In genomic region chr11:77127969-77128691, GRCh38 we compare ENCODE assay signal across 1 cellular context.
TF ChIP-seq lines count a peak whose summit lies in the region.

MYO7A (plus strand) TSS chr11:77128246; CDS start chr11:77130635, 2,389 bp downstream.

TF ChIP-seq in HepG2, 621 proteins besides CTCF, POLR2A, EP300 and RAD21 (continued from another document and continues in another):
- peak; percentile 83; the same call in 1 of the 2 replicates for TF ChIP-seq BCL3 (CRISPR knock-in tag; IDR thresholded peaks at IDR 0.05)
- no peak for TF ChIP-seq ZBTB34 (CRISPR knock-in tag; IDR thresholded peaks at IDR 0.05)
- TF ChIP-seq SOX5 (CRISPR knock-in tag; IDR thresholded peaks at IDR 0.05; ENCODE audit: borderline replicate concordance), result no peak; the same call in 1 of the 2 replicates
- 0 out of 2 replicates have a peak, but pooled peaks have one; percentile 60 for TF ChIP-seq ZNF563 (CRISPR knock-in tag; IDR thresholded peaks at IDR 0.05)
- TF ChIP-seq RXRB (CRISPR knock-in tag; IDR thresholded peaks at IDR 0.05; ENCODE audit: borderline replicate concordance), result peak; percentile 61
- no peak for TF ChIP-seq ZBTB21 (CRISPR knock-in tag; IDR thresholded peaks at IDR 0.05)
- peak; percentile 51; the same call in 1 of the 2 replicates for TF ChIP-seq KAT8 (CRISPR knock-in tag; IDR thresholded peaks at IDR 0.05)
- TF ChIP-seq SMYD3 (CRISPR knock-in tag; IDR thresholded peaks at IDR 0.05), result no peak
- TF ChIP-seq GZF1 (CRISPR knock-in tag; IDR thresholded peaks at IDR 0.05), result no peak
- TF ChIP-seq ZBTB20 (CRISPR knock-in tag; IDR thresholded peaks at IDR 0.05; ENCODE audit: borderline replicate concordance, low read depth), result peak; percentile 31; the same call in 1 of the 2 replicates
- peak; percentile 72 for TF ChIP-seq GATAD2A (CRISPR knock-in tag; IDR thresholded peaks at IDR 0.05)
- no peak for TF ChIP-seq ZNF607 (CRISPR knock-in tag; IDR thresholded peaks at IDR 0.05; ENCODE audit: borderline replicate concordance)
- peak; percentile 54; the same call in 1 of the 2 replicates for TF ChIP-seq ZFP36L1 (CRISPR knock-in tag; IDR thresholded peaks at IDR 0.05)
- no peak for TF ChIP-seq KLF12 (CRISPR knock-in tag; IDR thresholded peaks at IDR 0.05; ENCODE audit: borderline replicate concordance)
- TF ChIP-seq TSC22D2 (CRISPR knock-in tag; IDR thresholded peaks at IDR 0.05; ENCODE audit: borderline replicate concordance), result no peak
- no peak for TF ChIP-seq MBNL3 (CRISPR knock-in tag; conservative IDR thresholded peaks at IDR 0.05)
- no peak for TF ChIP-seq USF2 (IDR thresholded peaks at IDR 0.05; ENCODE audit: low read depth, low read length)
- TF ChIP-seq USF2 (CRISPR knock-in tag; IDR thresholded peaks at IDR 0.05; ENCODE audit: borderline replicate concordance), result no peak
- TF ChIP-seq FUBP1 (CRISPR knock-in tag; IDR thresholded peaks at IDR 0.05; ENCODE audit: borderline replicate concordance), result no peak
- no peak for TF ChIP-seq TEF (CRISPR knock-in tag; IDR thresholded peaks at IDR 0.05)
- no peak for TF ChIP-seq STAT5B (CRISPR knock-in tag; IDR thresholded peaks at IDR 0.05)
- TF ChIP-seq ZNF44 (CRISPR knock-in tag; IDR thresholded peaks at IDR 0.05), result no peak; the same call in 1 of the 2 replicates
- TF ChIP-seq HNRNPK (IDR thresholded peaks at IDR 0.05; ENCODE audit: low read depth, low read length, poor library complexity, severe bottlenecking), result no peak
- TF ChIP-seq SRSF4 (IDR thresholded peaks at IDR 0.05; ENCODE audit: low read depth, low read length, poor library complexity, severe bottlenecking), result no peak
- TF ChIP-seq RBAK (CRISPR knock-in tag; IDR thresholded peaks at IDR 0.05), result no peak
- TF ChIP-seq EZH2 (conservative IDR thresholded peaks at IDR 0.05; ENCODE audit: low read depth, low read length), result no peak
- TF ChIP-seq ZXDC (CRISPR knock-in tag; IDR thresholded peaks at IDR 0.05), result no peak
- TF ChIP-seq ZNF609 (CRISPR knock-in tag; IDR thresholded peaks at IDR 0.05; ENCODE audit: borderline replicate concordance), result peak; percentile 15; the same call in 1 of the 2 replicates
- no peak for TF ChIP-seq NPAS2 (CRISPR knock-in tag; IDR thresholded peaks at IDR 0.05; ENCODE audit: borderline replicate concordance)
- TF ChIP-seq TEAD2 (CRISPR knock-in tag; IDR thresholded peaks at IDR 0.05), result no peak
- TF ChIP-seq ZNF34 (CRISPR knock-in tag; IDR thresholded peaks at IDR 0.05; ENCODE audit: borderline replicate concordance), result no peak
- 0 out of 2 replicates have a peak, but pooled peaks have one; percentile 47 for TF ChIP-seq ZBTB7B (CRISPR knock-in tag; IDR thresholded peaks at IDR 0.05)
- no peak for TF ChIP-seq SUZ12 (IDR thresholded peaks at IDR 0.05; ENCODE audit: low read depth, low read length)
- no peak for TF ChIP-seq BATF2 (CRISPR knock-in tag; IDR thresholded peaks at IDR 0.05)
- TF ChIP-seq HMG20B (CRISPR knock-in tag; conservative IDR thresholded peaks at IDR 0.05), result no peak
- no peak for TF ChIP-seq ZFP82 (CRISPR knock-in tag; IDR thresholded peaks at IDR 0.05; ENCODE audit: borderline replicate concordance)
- peak; percentile 85 for TF ChIP-seq HDAC1 (CRISPR knock-in tag; IDR thresholded peaks at IDR 0.05)
- 0 out of 2 replicates have a peak, but pooled peaks have one; percentile 65 for TF ChIP-seq ZNF275 (CRISPR knock-in tag; IDR thresholded peaks at IDR 0.05; ENCODE audit: borderline replicate concordance)
- TF ChIP-seq EEA1 (CRISPR knock-in tag; IDR thresholded peaks at IDR 0.05; ENCODE audit: borderline replicate concordance), result no peak
- no peak for TF ChIP-seq ZNF589 (CRISPR knock-in tag; conservative IDR thresholded peaks at IDR 0.05)
- TF ChIP-seq ATF3 (CRISPR knock-in tag; IDR thresholded peaks at IDR 0.05), result peak; percentile 83
- TF ChIP-seq ZNF691 (CRISPR knock-in tag; IDR thresholded peaks at IDR 0.05; ENCODE audit: borderline replicate concordance, low read depth), result no peak
- no peak for TF ChIP-seq HOXA7 (CRISPR knock-in tag; IDR thresholded peaks at IDR 0.05)
- no peak for TF ChIP-seq ZNF256 (CRISPR knock-in tag; conservative IDR thresholded peaks at IDR 0.05)
- TF ChIP-seq ZNF577 (CRISPR knock-in tag; IDR thresholded peaks at IDR 0.05; ENCODE audit: borderline replicate concordance, low read depth), result no peak
